ENCODE assay signal across 5 cellular contexts in genomic region chr16:78059806-78060205, GRCh38. TPM values are rescaled to one million over a fixed set of nuclear protein-coding genes. Genes with fewer than 3 reads are reported as not detected.
"Had no signal": no experiment of that assay in that cellular context is flagged by ENCODE, and none has a peak within 500 bp of the region (broad histone marks: within the 10 kb centered on the region; RNA-seq: fewer than 3 reads in every experiment).

No MANE protein-coding gene starts in this region.

RNA-seq across cellular contexts. Expression of gene CLEC3A, which starts 37.5 kb away (rescaled TPM):
- total RNA-seq: HepG2, HT1080, IMR-90, K562 had no signal
- polyA plus RNA-seq: HepG2, IgD-negative memory B cell, IMR-90, K562 had no signal
